In genomic region chr15:99424978-99425665, GRCh38 we compare ENCODE assay signal across 7 cellular contexts.
A peak's percentile ranks its signal among the peaks of the same experiment; 100 is the strongest.
DNase-seq lines count a peak whose midpoint lies in the region; ATAC-seq and TF ChIP-seq lines count a peak whose summit lies in the region.

No MANE protein-coding gene starts in this region.

- H3K4me1 ChIP-seq in osteoblast (ENCODE audit: insufficient read depth, low read length) (peaks cover 11% of the 10 kb centered on the region), thyroid gland (peaks cover 0 to 10% of the 10 kb centered on the region in 2 donors)

- POLR2A ChIA-PET in activated CD4-positive, alpha-beta memory T cell treated with anti-CD3 and anti-CD28 coated beads, Interleukin-2, amount 10 ng/mL, durations not matched to agents 7 days and 5 days (lab: Charles Lee) = interaction anchor here (1.1 to 1.4 kb wide), 3 partner anchors 11 to 309 kb away, joined by 3 read pairs; no protein-coding TSS in a partner anchor

- peak overlapping the region; percentile 84 for H2AFZ ChIP-seq in osteoblast (ENCODE audit: low read length)

- TF ChIP-seq CTCF in epithelial cell of esophagus (IDR thresholded peaks at IDR 0.05; ENCODE audit: insufficient read depth, low read depth, low read length, missing control alignments) = no peak
- no peak for TF ChIP-seq CTCF in osteoblast (IDR thresholded peaks at IDR 0.05; ENCODE audit: extremely low read depth, low read depth, low read length)
- TF ChIP-seq CTCF in thyroid gland (IDR thresholded peaks at IDR 0.05) = no peak

- peaks cover 9% of the 10 kb centered on the region for H3K27me3 Mint-ChIP-seq in activated CD4-positive, alpha-beta memory T cell treated with anti-CD3 and anti-CD28 coated beads, Interleukin-2, amount 10 ng/mL, durations not matched to agents 7 days and 5 days

- H3K36me3 Mint-ChIP-seq in activated CD4-positive, alpha-beta memory T cell treated with anti-CD3 and anti-CD28 coated beads, Interleukin-2, amount 10 ng/mL, durations not matched to agents 7 days and 5 days (ENCODE audit: low read depth) = peaks cover 15% of the 10 kb centered on the region

- WGBS in thyroid gland, 2 donors = 79 to 82% methylated on average over 13 to 15 of the region's 16 CpGs

- H3K4me3 ChIP-seq in epithelial cell of esophagus (ENCODE audit: low read length) (no peak overlapping the region), osteoblast (ENCODE audit: insufficient read depth, low read length) (no peak overlapping the region), thyroid gland (replicated peaks in 1 of 3) (no peak overlapping the region)

- H3K9me3 ChIP-seq in osteoblast (ENCODE audit: low read depth, low read length) = no peaks in the 10 kb centered on the region
- no peaks in the 10 kb centered on the region for H3K9me3 ChIP-seq in thyroid gland

- H3K27ac ChIP-seq in osteoblast (ENCODE audit: low read depth, low read length) (peak overlapping the region; percentile 33), thyroid gland (peak overlapping the region in 2 of 3 donors; percentile 46 to 58)

- TF ChIP-seq POLR2A in thyroid gland (IDR thresholded peaks at IDR 0.05) = no peak

- H3K9me3 Mint-ChIP-seq in activated CD4-positive, alpha-beta memory T cell treated with anti-CD3 and anti-CD28 coated beads, Interleukin-2, amount 10 ng/mL, durations not matched to agents 7 days and 5 days = no peaks in the 10 kb centered on the region

- intact Hi-C loops in thyroid gland (cut with DNase I) = no loop called here

- CTCF ChIA-PET in activated CD4-positive, alpha-beta memory T cell treated with anti-CD3 and anti-CD28 coated beads, Interleukin-2, amount 10 ng/mL, durations not matched to agents 7 days and 5 days (lab: Charles Lee) = interaction anchor here (1.0 to 1.4 kb wide), 2 partner anchors 140 to 279 kb away, joined by 3 to 4 read pairs; partner anchors contain the start of gene MEF2A

- peaks cover 56% of the 10 kb centered on the region for H3K4me1 Mint-ChIP-seq in activated CD4-positive, alpha-beta memory T cell treated with anti-CD3 and anti-CD28 coated beads, Interleukin-2, amount 10 ng/mL, durations not matched to agents 7 days and 5 days

- H3K36me3 ChIP-seq in osteoblast (ENCODE audit: insufficient read depth, low read length) (no peaks in the 10 kb centered on the region), thyroid gland (no peaks in the 10 kb centered on the region)

- DNase-seq in activated CD4-positive, alpha-beta memory T cell treated with anti-CD3 and anti-CD28 coated beads, Interleukin-2, amount 10 ng/mL, durations not matched to agents 7 days and 5 days = peak; percentile 63
- peak; percentile 88 for DNase-seq in epithelial cell of esophagus (ENCODE audit: low read depth)
- peak; percentile 98 for DNase-seq in osteoblast (ENCODE audit: insufficient read length, low spot score, missing footprints)
- DNase-seq in thyroid gland = no peak
- DNase-seq in COLO668 (lab: John Stamatoyannopoulos, UW; ENCODE audit: unreplicated experiment) = no peak

- peak overlapping the region; percentile 90 for H3K27ac Mint-ChIP-seq in activated CD4-positive, alpha-beta memory T cell treated with anti-CD3 and anti-CD28 coated beads, Interleukin-2, amount 10 ng/mL, durations not matched to agents 7 days and 5 days

- ATAC-seq in GM19395 (IDR thresholded peaks at IDR 0.05; ENCODE audit: unreplicated experiment) (peak; percentile 89), HG03571 (IDR thresholded peaks at IDR 0.05; ENCODE audit: unreplicated experiment) (peak; percentile 60)

- no peak overlapping the region for H3K4me2 ChIP-seq in osteoblast (ENCODE audit: insufficient read depth, low read length)

- no peaks in the 10 kb centered on the region for H3K79me2 ChIP-seq in osteoblast (ENCODE audit: insufficient read depth, low read length)

- H4K20me1 ChIP-seq in osteoblast (ENCODE audit: insufficient read depth, low read length) = no peaks in the 10 kb centered on the region

- H3K27me3 ChIP-seq in osteoblast (ENCODE audit: insufficient read depth, low read length) (no peaks in the 10 kb centered on the region), thyroid gland (no peaks in the 10 kb centered on the region)

- peak overlapping the region; percentile 52 for H3K4me3 Mint-ChIP-seq in activated CD4-positive, alpha-beta memory T cell treated with anti-CD3 and anti-CD28 coated beads, Interleukin-2, amount 10 ng/mL, durations not matched to agents 7 days and 5 days

Comparison
In these comparisons a context has a peak if more than half of its experiments do, and no peak if none do; other contexts are left out.
1. DNase-seq: peak in activated CD4-positive, alpha-beta memory T cell treated with anti-CD3 and anti-CD28 coated beads, Interleukin-2, amount 10 ng/mL, durations not matched to agents 7 days and 5 days (single experiment), epithelial cell of esophagus (single experiment) and osteoblast (single experiment); none in thyroid gland (0 of 2) and COLO668 (single experiment).